In genomic region chr2:3197308-3197707, GRCh38 we compare ENCODE assay signal across 21 cellular contexts.
DNase-seq lines count a peak whose midpoint lies in the region; ATAC-seq, FAIRE-seq and TF ChIP-seq lines count a peak whose summit lies in the region.
"Had no signal": no experiment of that assay in that cellular context is flagged by ENCODE, and none has a peak within 500 bp of the region (broad histone marks: within the 10 kb centered on the region; RNA-seq: fewer than 3 reads in every experiment).

No MANE protein-coding gene starts in this region.

- H3K27ac ChIP-seq in BLaER1 (peak overlapping the region; percentile 71), OCI-LY1 (ENCODE audit: low read depth, low read length, poor library complexity, severe bottlenecking) (peak overlapping the region; percentile 95), H1 (ENCODE audit: low read depth, low read length) (no peak overlapping the region), sigmoid colon (no peak overlapping the region), H9 (ENCODE audit: insufficient read length, low read depth, low read length) (no peak overlapping the region)
- H3K27ac ChIP-seq: RWPE1 had no signal

- TF ChIP-seq EP300 in H1 (IDR thresholded peaks at IDR 0.05; ENCODE audit: borderline replicate concordance in 1 of 2, low read depth in 2 of 2, low read length in 2 of 2) (no peak), sigmoid colon (IDR thresholded peaks at IDR 0.05) (no peak)

- H3K4me1 ChIP-seq in BLaER1 (peaks cover 68% of the 10 kb centered on the region), OCI-LY1 (ENCODE audit: insufficient read depth, low read length, severe bottlenecking) (peaks cover 51% of the 10 kb centered on the region), H1 (replicated peaks in 1 of 4; ENCODE audit: control insufficient read depth in 3 of 4, insufficient read depth in 4 of 4, low read length in 3 of 4) (peaks cover 4 to 16% (median 7%) of the 10 kb centered on the region in 4 experiments), sigmoid colon (no peaks in the 10 kb centered on the region), H9 (ENCODE audit: insufficient read depth, low read length) (0 out of 2 replicates have a peak, but pooled peaks cover 3% of the 10 kb centered on the region)

- ATAC-seq in GM21367 (IDR thresholded peaks at IDR 0.05; ENCODE audit: unreplicated experiment): no peak

- H2BK20ac ChIP-seq in H1 (ENCODE audit: low read length): no peak overlapping the region
- H2BK20ac ChIP-seq in H9 (ENCODE audit: low read depth, low read length, poor library complexity, severe bottlenecking): no peak overlapping the region

- H3K4me2 ChIP-seq in BLaER1 (peak overlapping the region; percentile 88), OCI-LY1 (ENCODE audit: low read length) (peak overlapping the region; percentile 59; the same call in 1 of the 2 replicates), H1 (ENCODE audit: insufficient read depth in 1 of 2, low read depth in 2 of 2, low read length in 2 of 2) (no peak overlapping the region), H9 (ENCODE audit: insufficient read depth, insufficient read length, low read length) (no peak overlapping the region)

- CTCF ChIA-PET in H1 (lab: Charles Lee; ENCODE audit: partially characterized antibody): interaction anchor here (0.8 to 1.8 kb wide), 11 partner anchors 8 to 226 kb away, joined by 3 to 10 read pairs (median 3); partner anchors contain the start of gene TRAPPC12

- TF ChIP-seq RAD21 in H1 (IDR thresholded peaks at IDR 0.05 in 1 of 2, conservative IDR thresholded peaks at IDR 0.05 in 1 of 2; ENCODE audit: low read depth in 2 of 2, low read length in 2 of 2): no peak

- peak overlapping the region; percentile 18 for H3K4me3 ChIP-seq in BLaER1
- H3K4me3 ChIP-seq in OCI-LY1 (ENCODE audit: low read depth, low read length, poor library complexity, severe bottlenecking): no peak overlapping the region
- no peak overlapping the region for H3K4me3 ChIP-seq in H1 (ENCODE audit: extremely low read depth in 1 of 4, insufficient read depth in 2 of 4, low read depth in 3 of 4, low read length in 4 of 4)
- H3K4me3 ChIP-seq in sigmoid colon: no peak overlapping the region
- H3K4me3 ChIP-seq: K562, MG63 had no signal

- H3K4ac ChIP-seq in H1 (replicated peaks; ENCODE audit: insufficient read length, low read depth, low read length): no peak overlapping the region
- H3K4ac ChIP-seq in H9 (ENCODE audit: low read depth, low read length): no peak overlapping the region

- H3K14ac ChIP-seq in H1 (ENCODE audit: insufficient read length) (no peak overlapping the region), H9 (ENCODE audit: insufficient read depth, low read length) (no peak overlapping the region)

- no peak overlapping the region for H3K56ac ChIP-seq in H1 (replicated peaks; ENCODE audit: insufficient read length, low read depth, low read length)
- H3K56ac ChIP-seq in H9 (ENCODE audit: insufficient read length, low read depth, low read length): no peak overlapping the region

- H2AK5ac ChIP-seq in H1 (ENCODE audit: low read depth, low read length): no peak overlapping the region
- no peak overlapping the region for H2AK5ac ChIP-seq in H9 (ENCODE audit: insufficient read length, low read length)

- H3K18ac ChIP-seq in H1 (ENCODE audit: extremely low read depth, low read length) (no peak overlapping the region; the same call in 1 of the 2 replicates), H9 (ENCODE audit: insufficient read length, low read depth, low read length) (no peak overlapping the region)

- no peaks in the 10 kb centered on the region for H3K9me2 ChIP-seq in OCI-LY1 (ENCODE audit: low read depth, low read length)

- H3K4me3 Mint-ChIP-seq in H9: no peak overlapping the region
- H3K4me3 Mint-ChIP-seq: CD4-positive, alpha-beta T cell had no signal

- no peaks in the 10 kb centered on the region for H3F3A ChIP-seq in OCI-LY1 (ENCODE audit: insufficient read depth, low read length)

- no peaks in the 10 kb centered on the region for H3K9me3 ChIP-seq in BLaER1
- H3K9me3 ChIP-seq in OCI-LY1 (ENCODE audit: low read length): no peaks in the 10 kb centered on the region
- H3K9me3 ChIP-seq in H1 (ENCODE audit: insufficient read depth in 2 of 2, low read depth in 1 of 2, low read length in 1 of 2): peaks cover 0 to 4% of the 10 kb centered on the region in 2 experiments; a peak in 1 of 4 replicates
- H3K9me3 ChIP-seq in sigmoid colon: no peaks in the 10 kb centered on the region
- no peaks in the 10 kb centered on the region for H3K9me3 ChIP-seq in H9 (ENCODE audit: control insufficient read depth, low read depth, low read length)
- H3K9me3 ChIP-seq: BE2C, MG63 had no signal

- H3K36me3 ChIP-seq in BLaER1 (peaks cover 30% of the 10 kb centered on the region), OCI-LY1 (ENCODE audit: insufficient read depth, low read length) (peaks cover 26% of the 10 kb centered on the region), H1 (ENCODE audit: control insufficient read depth in 2 of 4, insufficient read depth in 4 of 4, low read length in 3 of 4) (peaks cover under 1 to 7% (median 1%) of the 10 kb centered on the region in 4 experiments; a peak in 5 of 8 replicates), sigmoid colon (peaks cover 0 to 34% (median 12%) of the 10 kb centered on the region in 4 donors)
- H3K36me3 ChIP-seq: MG63 had no signal

- H4K20me1 ChIP-seq in BLaER1: no peaks in the 10 kb centered on the region
- no peaks in the 10 kb centered on the region for H4K20me1 ChIP-seq in OCI-LY1 (ENCODE audit: insufficient read depth, low read length)
- no peaks in the 10 kb centered on the region for H4K20me1 ChIP-seq in H1 (replicated peaks in 1 of 2; ENCODE audit: control insufficient read depth in 1 of 2, insufficient read depth in 2 of 2, low read length in 2 of 2)
- no peaks in the 10 kb centered on the region for H4K20me1 ChIP-seq in H9 (ENCODE audit: control insufficient read depth, insufficient read depth, insufficient read length)

- peaks cover 14% of the 10 kb centered on the region in 2 experiments for H3K9me3 Mint-ChIP-seq in H9
- H3K9me3 Mint-ChIP-seq: CD4-positive, alpha-beta T cell had no signal

- H3K36me3 Mint-ChIP-seq in H9 (ENCODE audit: insufficient read depth in 1 of 3, low read depth in 3 of 3): peaks cover 20 to 32% (median 27%) of the 10 kb centered on the region in 3 experiments

- no peak for TF ChIP-seq POLR2A in H1 (IDR thresholded peaks at IDR 0.05; ENCODE audit: control extremely low read depth in 1 of 2, low read depth in 2 of 2, low read length in 2 of 2)
- no peak for TF ChIP-seq POLR2A in sigmoid colon (IDR thresholded peaks at IDR 0.05)

- H3K23me2 ChIP-seq in H1 (ENCODE audit: low read depth, low read length): no peaks in the 10 kb centered on the region
- H3K23me2 ChIP-seq in H9 (ENCODE audit: insufficient read length, low read depth, low read length, poor library complexity, severe bottlenecking): no peaks in the 10 kb centered on the region

- H2BK5ac ChIP-seq in H1 (ENCODE audit: low read depth, low read length): peak overlapping the region; percentile 35; the same call in 1 of the 2 replicates
- no peak overlapping the region for H2BK5ac ChIP-seq in H9 (ENCODE audit: insufficient read length, low read length)

- no peak overlapping the region for H3K23ac ChIP-seq in H1 (ENCODE audit: insufficient read length)
- no peak overlapping the region for H3K23ac ChIP-seq in H9 (ENCODE audit: insufficient read length, low read depth, low read length)

- DNase-seq in H1 (ENCODE audit: low read depth in 1 of 2, low spot score in 2 of 2): no peak
- peak; percentile 46 for DNase-seq in sigmoid colon
- DNase-seq in superior temporal gyrus (ENCODE audit: extremely low spot score): no peak
- no peak for DNase-seq in Kasumi-1 (lab: John Stamatoyannopoulos, UW)
- no peak for DNase-seq in H9
- DNase-seq: 8988T; CD4-positive, alpha-beta T cell; DMS53; MG63; NCI-H146; NCI-H1930; NCI-H2107; NCI-H524 treated with DMSO at 0.1 percent for 48 hours had no signal

- H3K79me2 ChIP-seq in OCI-LY1 (ENCODE audit: insufficient read depth, low read length) (no peaks in the 10 kb centered on the region), H1 (ENCODE audit: control insufficient read depth in 1 of 2, insufficient read depth in 2 of 2, low read length in 2 of 2) (no peaks in the 10 kb centered on the region), H9 (ENCODE audit: insufficient read depth, low read length) (no peaks in the 10 kb centered on the region)

- H2BK15ac ChIP-seq in H1 (ENCODE audit: low read length): no peak overlapping the region
- no peak overlapping the region for H2BK15ac ChIP-seq in H9 (ENCODE audit: low read depth, low read length)

- peaks cover 33 to 41% of the 10 kb centered on the region in 2 experiments for H3K4me1 Mint-ChIP-seq in H9

- intact Hi-C loops in sigmoid colon (cut with DNase I): no loop called here

- H4K91ac ChIP-seq in H1 (replicated peaks; ENCODE audit: insufficient read length, low read length) (no peak overlapping the region), H9 (ENCODE audit: insufficient read length, low read depth, low read length) (no peak overlapping the region)

- no peaks in the 10 kb centered on the region for H3K27me3 ChIP-seq in BLaER1
- H3K27me3 ChIP-seq in OCI-LY1 (ENCODE audit: insufficient read depth, low read length): no peaks in the 10 kb centered on the region
- no peaks in the 10 kb centered on the region; a peak in 2 of 7 replicates for H3K27me3 ChIP-seq in H1 (replicated peaks in 1 of 4; ENCODE audit: control insufficient read depth in 3 of 4, extremely low read depth in 1 of 4, insufficient read depth in 3 of 4, low read length in 3 of 4)
- no peaks in the 10 kb centered on the region for H3K27me3 ChIP-seq in sigmoid colon
- H3K27me3 ChIP-seq in H9 (ENCODE audit: insufficient read depth, low read length): no peaks in the 10 kb centered on the region
- H3K27me3 ChIP-seq: BE2C, MG63 had no signal

- H2BK12ac ChIP-seq in H1 (ENCODE audit: low read depth, low read length) (0 out of 2 replicates have a peak overlapping the region, but pooled peaks have one; percentile 27), H9 (ENCODE audit: insufficient read length, low read depth, low read length) (no peak overlapping the region)

- POLR2A ChIA-PET in H1 (lab: Charles Lee; ENCODE audit: partially characterized antibody): no interaction called here

- no peaks in the 10 kb centered on the region; the same call in none of the 2 replicates for H3K79me1 ChIP-seq in H1 (ENCODE audit: low read depth, low read length)
- no peaks in the 10 kb centered on the region for H3K79me1 ChIP-seq in H9 (ENCODE audit: insufficient read depth, low read depth, low read length, poor library complexity, severe bottlenecking)

- no peak overlapping the region for H3T11ph ChIP-seq in H9 (ENCODE audit: low read length)

- no peak overlapping the region for H4K8ac ChIP-seq in H1 (ENCODE audit: extremely low read depth, insufficient read depth, low read length)
- no peak overlapping the region for H4K8ac ChIP-seq in H9 (replicated peaks; ENCODE audit: insufficient read length, low read depth, low read length)

- H2BK120ac ChIP-seq in H1 (replicated peaks; ENCODE audit: low read depth, low read length) (no peak overlapping the region), H9 (ENCODE audit: low read depth, low read length, poor library complexity, severe bottlenecking) (no peak overlapping the region)

- no peaks in the 10 kb centered on the region for H3K27me3 Mint-ChIP-seq in H9 (ENCODE audit: low read depth)
- H3K27me3 Mint-ChIP-seq: CD4-positive, alpha-beta T cell had no signal

- no peak for TF ChIP-seq CTCF in OCI-LY1 (IDR thresholded peaks at IDR 0.05; ENCODE audit: low read length)
- TF ChIP-seq CTCF in H1 (IDR thresholded peaks at IDR 0.05; ENCODE audit: control extremely low read depth in 1 of 3, insufficient read depth in 1 of 3, low read depth in 1 of 3, low read length in 3 of 3): no peak
- TF ChIP-seq CTCF in sigmoid colon (IDR thresholded peaks at IDR 0.05): no peak
- TF ChIP-seq CTCF in H9 (conservative IDR thresholded peaks at IDR 0.05): no peak

- H2AFZ ChIP-seq in OCI-LY1 (ENCODE audit: low read length): no peak overlapping the region
- H2AFZ ChIP-seq in H1 (ENCODE audit: low read length): no peak overlapping the region
- H2AFZ ChIP-seq in H9 (ENCODE audit: low read length): no peak overlapping the region

- H3K27ac Mint-ChIP-seq in H9: peak overlapping the region in 1 of 3 experiments; percentile 39; a peak in 2 of 7 replicates
- H3K27ac Mint-ChIP-seq: CD4-positive, alpha-beta T cell had no signal

- FAIRE-seq in H1 (lab: Jason Lieb, UNC): no peak
- FAIRE-seq: H54, HTR-8/SVneo, K562 had no signal

- 75% methylated on average over 12 of the region's 12 CpGs; no CpG with 5 or more reads in 1 of the 2 experiments for WGBS in H1 (ENCODE audit: extremely low coverage in 1 of 2, insufficient coverage in 1 of 2, insufficient read length in 1 of 2, insufficient replicate concordance in 2 of 2, low coverage in 1 of 2, low lambda C conversion rate in 2 of 2, missing lambda C conversion rate in 1 of 2), 2 experiments
- WGBS in sigmoid colon, 2 donors: 79% methylated on average over 12 of the region's 12 CpGs
- no CpG with 5 or more reads among the region's 12 CpGs for WGBS in H9 (ENCODE audit: extremely low coverage, insufficient read length, low lambda C conversion rate)

- H4K5ac ChIP-seq in H1 (ENCODE audit: insufficient read length, low read depth, low read length) (no peak overlapping the region), H9 (ENCODE audit: insufficient read length, low read depth, low read length) (no peak overlapping the region)

- H3K9ac ChIP-seq in BLaER1 (peak overlapping the region; percentile 58), OCI-LY1 (ENCODE audit: low read length) (peak overlapping the region; percentile 59; the same call in 1 of the 2 replicates), H1 (replicated peaks in 1 of 4; ENCODE audit: extremely low read depth in 1 of 4, low read depth in 3 of 4, low read length in 3 of 4) (no peak overlapping the region; a peak in 2 of 7 replicates), H9 (ENCODE audit: extremely low read depth, insufficient read length, low read length) (no peak overlapping the region)

Comparison
In these comparisons a context has a peak if more than half of its experiments do, and no peak if none do; other contexts are left out.
1. H3K27ac ChIP-seq: peak in BLaER1 (single experiment) and OCI-LY1 (single experiment); none in H1 (single experiment), sigmoid colon (0 of 4) and H9 (single experiment).
2. H3K4me2 ChIP-seq: peak in BLaER1 (single experiment) and OCI-LY1 (single experiment); none in H1 (0 of 2) and H9 (single experiment).
3. H3K9ac ChIP-seq: peak in BLaER1 (single experiment) and OCI-LY1 (single experiment); none in H1 (0 of 4) and H9 (single experiment).